ENCODE assay signal across 29 cellular contexts in the genomic region with DNA sequence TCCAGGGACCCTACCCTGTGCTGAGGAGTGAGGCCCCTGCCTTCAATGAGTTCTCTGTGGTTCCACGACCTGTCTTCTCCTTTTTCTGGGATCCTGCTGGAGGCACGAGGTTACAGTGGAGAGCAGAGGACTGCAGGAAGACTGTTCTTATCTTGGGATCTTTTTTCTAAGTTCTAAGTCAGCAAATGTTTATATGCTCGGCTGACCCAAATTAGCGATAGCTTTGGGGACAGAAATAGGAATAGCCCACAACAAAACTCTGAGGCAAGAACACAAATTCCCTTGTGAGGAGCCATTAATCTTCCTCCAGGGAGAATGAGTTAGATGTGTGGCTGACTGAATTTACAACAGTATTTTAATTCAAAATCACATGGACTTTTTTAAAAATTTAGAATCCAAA. TPM values are rescaled to one million over a fixed set of nuclear protein-coding genes. Genes with fewer than 3 reads are reported as not detected.
"Had no signal": no experiment of that assay in that cellular context is flagged by ENCODE, and none has a peak within 500 bp of the region (broad histone marks: within the 10 kb centered on the region; RNA-seq: fewer than 3 reads in every experiment).

No MANE protein-coding gene starts in this region.

- ATAC-seq: activated T-helper 17 cell treated with anti-CD3 and anti-CD28 coated beads, Interleukin-2, amount 50 U/mL, for 72 hours; Panc1 had no signal

- H3K27me3 ChIP-seq: breast epithelium had no signal

- H3K4me3 ChIP-seq: breast epithelium had no signal

- DNase-seq: activated B cell treated with CpG ODN at 0.5 μM for 24 hours; activated CD4-positive, alpha-beta memory T cell treated with anti-CD3 and anti-CD28 coated beads, Interleukin-2, amount 10 ng/mL, durations not matched to agents 7 days and 5 days; activated CD4-positive, alpha-beta T cell treated with anti-CD3 and anti-CD28 coated beads, Interleukin-2, amount 50 U/mL, for 1 hour; activated gamma-delta T cell; activated naive CD4-positive, alpha-beta T cell treated with anti-CD3 and anti-CD28 coated beads for 36 hours; activated T-cell treated with anti-CD3 and anti-CD28 coated beads for 4 hours; activated T-cell treated with anti-CD3 and anti-CD28 coated beads, Interleukin-2, amount 50 U/mL, for 48 hours; amygdala; IMR-90; Kasumi-1; KBM-7; NCI-H1048; NCI-H1417; NCI-H1930; NCI-H2107; NCI-H2171 treated with DMSO at 0.1 percent for 48 hours; NCI-H226; NCI-H510A; NCI-H526 treated with DMSO at 0.1 percent for 48 hours; NCI-H82; NK-92 treated with Interleukin-12 subunit alpha and Interleukin-12 subunit beta, amount 100 ng/mL, for 24 hours; OCI-M1; RPMI8226; SHP77 treated with DMSO at 0.1 percent for 48 hours had no signal

- H3K36me3 ChIP-seq: breast epithelium had no signal

- H3K9me3 ChIP-seq: breast epithelium had no signal

- H3K4me1 ChIP-seq: breast epithelium had no signal

RNA-seq across cellular contexts. Expression of gene MYOCD, which starts 46.7 kb away (rescaled TPM):
- total RNA-seq: activated CD4-positive, alpha-beta memory T cell treated with anti-CD3 and anti-CD28 coated beads, Interleukin-2, amount 10 ng/mL, durations not matched to agents 7 days and 5 days; activated CD8-positive, alpha-beta memory T cell treated with anti-CD3 and anti-CD28 coated beads for 36 hours; activated naive CD4-positive, alpha-beta T cell treated with anti-CD3 and anti-CD28 coated beads for 36 hours; activated T-helper 17 cell treated with anti-CD3 and anti-CD28 coated beads, Interleukin-2, amount 50 U/mL, for 72 hours; SK-MEL-5 had no signal
